Comparison of ENCODE assay signal across 14 cellular contexts in the genomic region with DNA sequence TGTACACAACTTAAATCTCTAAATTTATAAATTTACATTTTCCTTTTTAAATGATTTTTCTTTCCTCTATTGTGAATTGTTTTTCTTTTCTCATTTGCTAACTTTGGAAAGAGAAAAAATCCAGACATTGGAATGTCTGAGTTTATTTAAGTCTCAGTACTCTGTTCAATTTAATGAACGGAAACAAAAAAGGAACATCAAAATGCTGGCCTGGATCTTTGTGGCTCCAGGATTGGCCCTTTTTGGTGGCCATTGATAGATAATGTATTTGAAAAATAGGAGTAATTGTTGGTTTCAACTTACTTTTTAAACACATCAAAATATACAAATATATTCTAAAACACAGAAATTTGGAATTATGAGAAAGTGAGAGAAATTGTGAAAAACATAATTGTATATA.
"Had no signal": no experiment of that assay in that cellular context is flagged by ENCODE, and none has a peak within 500 bp of the region (broad histone marks: within the 10 kb centered on the region; RNA-seq: fewer than 3 reads in every experiment).

No MANE protein-coding gene starts in this region.

- H3K36me3 Mint-ChIP-seq: stimulated activated effector memory CD8-positive, alpha-beta T cell treated with anti-CD3 and anti-CD28 coated beads, Interleukin-12 subunit alpha, Interleukin-12 subunit beta, amount 100 ng/mL, for 72 hours; type B pancreatic cell; WTC11 had no signal

- H3K4me3 Mint-ChIP-seq: activated CD8-positive, alpha-beta T cell treated with anti-CD3 and anti-CD28 coated beads, Interleukin-2, amount 10 ng/mL, durations not matched to agents 7 days and 5 days; effector memory CD8-positive, alpha-beta T cell; memory B cell; neural crest cell; stimulated activated effector memory CD8-positive, alpha-beta T cell treated with anti-CD3 and anti-CD28 coated beads, Interleukin-12 subunit alpha, Interleukin-12 subunit beta, amount 100 ng/mL, for 72 hours; type B pancreatic cell; WTC11 had no signal

- H3K27me3 Mint-ChIP-seq: effector memory CD8-positive, alpha-beta T cell; type B pancreatic cell had no signal

- H3K27ac Mint-ChIP-seq: activated CD8-positive, alpha-beta T cell treated with anti-CD3 and anti-CD28 coated beads, Interleukin-2, amount 10 ng/mL, durations not matched to agents 7 days and 5 days; effector memory CD8-positive, alpha-beta T cell; memory B cell; stimulated activated effector memory CD8-positive, alpha-beta T cell treated with anti-CD3 and anti-CD28 coated beads, Interleukin-12 subunit alpha, Interleukin-12 subunit beta, amount 100 ng/mL, for 72 hours; type B pancreatic cell; WTC11 had no signal

- FAIRE-seq: islet of Langerhans had no signal

- H3K4me1 Mint-ChIP-seq: neural crest cell; stimulated activated effector memory CD8-positive, alpha-beta T cell treated with anti-CD3 and anti-CD28 coated beads, Interleukin-12 subunit alpha, Interleukin-12 subunit beta, amount 100 ng/mL, for 72 hours; WTC11 had no signal

- DNase-seq: activated CD4-positive, alpha-beta T cell treated with anti-CD3 and anti-CD28 coated beads for 48 hours; activated CD8-positive, alpha-beta memory T cell treated with anti-CD3 and anti-CD28 coated beads, Interleukin-2, amount 50 U/mL, for 48 hours; activated CD8-positive, alpha-beta T cell treated with anti-CD3 and anti-CD28 coated beads, Interleukin-2, amount 10 ng/mL, durations not matched to agents 7 days and 5 days; activated naive CD4-positive, alpha-beta T cell; central memory CD4-positive, alpha-beta T cell; effector memory CD8-positive, alpha-beta T cell; foreskin fibroblast; retina had no signal

- H3K9me3 Mint-ChIP-seq: memory B cell, neural crest cell, type B pancreatic cell, WTC11 had no signal

- ATAC-seq: activated CD8-positive, alpha-beta T cell treated with anti-CD3 and anti-CD28 coated beads, Interleukin-2, amount 10 ng/mL, durations not matched to agents 7 days and 5 days; effector memory CD8-positive, alpha-beta T cell; stimulated activated effector memory CD8-positive, alpha-beta T cell treated with anti-CD3 and anti-CD28 coated beads, Interleukin-12 subunit alpha, Interleukin-12 subunit beta, amount 100 ng/mL, for 72 hours; WTC11 had no signal
